Comparison of ENCODE assay signal across 9 cellular contexts in the genomic region with DNA sequence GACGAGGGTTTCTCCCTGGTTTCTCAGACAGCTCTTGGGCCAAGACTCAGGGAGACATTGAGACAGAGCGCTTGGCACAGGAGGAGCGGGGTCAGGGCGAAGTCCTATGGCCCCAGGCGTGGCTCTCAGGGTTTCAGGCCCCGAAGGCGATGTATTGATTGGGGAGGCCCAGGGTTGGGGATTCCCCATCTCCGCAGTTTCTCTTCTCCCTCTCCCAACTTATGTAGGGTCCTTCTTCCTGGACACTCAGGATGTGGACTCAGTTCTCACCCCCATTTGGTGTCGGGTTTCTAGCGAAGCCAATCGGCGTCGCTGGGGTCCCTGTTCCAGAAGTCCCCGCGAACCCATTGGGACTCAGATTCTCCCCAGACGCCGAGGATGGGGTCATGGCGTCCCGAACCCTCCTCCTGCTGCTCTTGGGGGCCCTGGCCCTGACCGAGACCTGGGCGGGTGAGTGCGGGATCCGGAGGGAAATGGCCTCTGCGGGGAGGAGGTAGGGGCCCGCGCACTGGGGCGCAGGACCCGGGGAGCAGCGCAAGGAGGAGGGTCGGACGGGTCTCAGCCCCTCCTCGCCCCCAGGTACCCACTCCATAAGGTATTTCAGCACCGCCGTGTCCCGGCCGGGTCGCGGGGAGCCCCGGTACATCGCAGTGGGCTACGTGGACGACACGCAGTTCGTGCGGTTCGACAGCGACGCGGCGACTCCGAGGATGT. TPM values are rescaled to one million over a fixed set of nuclear protein-coding genes. Genes with fewer than 3 reads are reported as not detected.
A peak's percentile ranks its signal among the peaks of the same experiment; 100 is the strongest.
DNase-seq lines count a peak whose midpoint lies in the region; ATAC-seq and TF ChIP-seq lines count a peak whose summit lies in the region.
"Had no signal": no experiment of that assay in that cellular context is flagged by ENCODE, and none has a peak within 500 bp of the region (broad histone marks: within the 10 kb centered on the region; RNA-seq: fewer than 3 reads in every experiment).

No MANE protein-coding gene starts in this region.

- no peak for TF ChIP-seq CTCF in body of pancreas (IDR thresholded peaks at IDR 0.05)
- no peak for TF ChIP-seq CTCF in left lung (IDR thresholded peaks at IDR 0.05)
- no peak for TF ChIP-seq CTCF in transverse colon (IDR thresholded peaks at IDR 0.05)

- 20 to 22% methylated on average over 23 to 26 of the region's 51 CpGs for whole genome bisulfite sequencing in body of pancreas, 2 donors
- WGBS in transverse colon (ENCODE audit: low coverage in 1 of 2), 2 donors, result 37% methylated on average over 46 of the region's 51 CpGs; no CpG with 5 or more reads in 1 of the 2 donors

- DNase-seq in DMS53 (lab: John Stamatoyannopoulos, UW) (peak; percentile 63), DMS53 treated with DMSO at 0.1 percent for 48 hours (lab: John Stamatoyannopoulos, UW; ENCODE audit: unreplicated experiment) (no peak), Kasumi-1 (lab: John Stamatoyannopoulos, UW) (peak; percentile 12 to 14), body of pancreas (peak in 1 of 4 donors; percentile 26), left lung (peak in 1 of 2 donors; percentile 71), transverse colon (peak; percentile 25), NCI-H1436 (lab: John Stamatoyannopoulos, UW) (no peak), NCI-H187 (lab: John Stamatoyannopoulos, UW) (no peak)

- in situ Hi-C loops in transverse colon (cut with MboI; ENCODE audit: low pct_ligation_motif_present in 1 of 4, low pct_unique_long_range_greater_than_20kb in 1 of 4, low sequenced_read_pairs in 3 of 4), result no loop called here

- H3K4me1 ChIP-seq in body of pancreas (peaks cover 3% of the 10 kb centered on the region), left lung (peaks cover 5 to 25% of the 10 kb centered on the region in 2 donors), transverse colon (peaks cover 0 to 7% (median 0%) of the 10 kb centered on the region in 4 donors)

- intact Hi-C loops in body of pancreas (cut with DNase I) (no loop called here), left lung (cut with DNase I) (no loop called here), transverse colon (cut with DNase I; ENCODE audit: low total_unique reads) (no loop called here)

- TF ChIP-seq EP300 in transverse colon (IDR thresholded peaks at IDR 0.05; ENCODE audit: low read depth), result no peak

- TF ChIP-seq POLR2A in body of pancreas (IDR thresholded peaks at IDR 0.05) (no peak), transverse colon (IDR thresholded peaks at IDR 0.05) (no peak)

- H3K27ac ChIP-seq in body of pancreas (peak overlapping the region in 3 of 4 donors; percentile 60 to 93 (median 63)), left lung (peak overlapping the region; percentile 90 to 97), transverse colon (peak overlapping the region in 3 of 4 donors; percentile 82 to 98 (median 90))
- H3K27ac ChIP-seq: 22Rv1 had no signal

- no peak overlapping the region for H3K4me3 ChIP-seq in body of pancreas
- H3K4me3 ChIP-seq in left lung, result peak overlapping the region; percentile 74 to 81
- peak overlapping the region in 3 of 4 donors; percentile 59 to 71 (median 66) for H3K4me3 ChIP-seq in transverse colon

- H3K9me3 ChIP-seq in body of pancreas (no peaks in the 10 kb centered on the region), left lung (no peaks in the 10 kb centered on the region), transverse colon (no peaks in the 10 kb centered on the region)

- ATAC-seq in body of pancreas (peak; percentile 54), left lung (peak; percentile 64)

- H3K36me3 ChIP-seq in body of pancreas (replicated peaks in 1 of 2; ENCODE audit: insufficient read depth in 1 of 2, low read depth in 2 of 2) (no peaks in the 10 kb centered on the region), left lung (no peaks in the 10 kb centered on the region), transverse colon (no peaks in the 10 kb centered on the region)

- H3K27me3 ChIP-seq in body of pancreas (no peaks in the 10 kb centered on the region), left lung (no peaks in the 10 kb centered on the region), transverse colon (no peaks in the 10 kb centered on the region)

RNA-seq across cellular contexts. Expression of gene HLA-A, which starts 16.1 kb away (rescaled TPM):
- total RNA-seq in body of pancreas, result 100 to 1,000 TPM; 104 to 281 TPM
- total RNA-seq in left lung, result 1,000 to 10,000 TPM in 1 of 2 donors, 100 to 1,000 TPM in 1; 930 to 1,150 TPM
- total RNA-seq in transverse colon, result 1,000 to 10,000 TPM in 3 of 4 donors, 100 to 1,000 TPM in 1; 733 to 1,932 (median 1,470) TPM

Comparison
In these comparisons a context has a peak if more than half of its experiments do, and no peak if none do; other contexts are left out.
1. DNase-seq: peak in DMS53 (single experiment), Kasumi-1 (2 of 2) and transverse colon (single experiment); none in DMS53 treated with DMSO at 0.1 percent for 48 hours (single experiment), NCI-H1436 (single experiment) and NCI-H187 (0 of 2).
2. H3K4me3 ChIP-seq: peak in left lung (2 of 2) and transverse colon (3 of 4); none in body of pancreas (0 of 2).
3. Peak in every context shown above with its lines, with median percentiles within 50 percentile points of each other: H3K27ac ChIP-seq.